7 cellular contexts compared by ENCODE assay signal in the genomic region with DNA sequence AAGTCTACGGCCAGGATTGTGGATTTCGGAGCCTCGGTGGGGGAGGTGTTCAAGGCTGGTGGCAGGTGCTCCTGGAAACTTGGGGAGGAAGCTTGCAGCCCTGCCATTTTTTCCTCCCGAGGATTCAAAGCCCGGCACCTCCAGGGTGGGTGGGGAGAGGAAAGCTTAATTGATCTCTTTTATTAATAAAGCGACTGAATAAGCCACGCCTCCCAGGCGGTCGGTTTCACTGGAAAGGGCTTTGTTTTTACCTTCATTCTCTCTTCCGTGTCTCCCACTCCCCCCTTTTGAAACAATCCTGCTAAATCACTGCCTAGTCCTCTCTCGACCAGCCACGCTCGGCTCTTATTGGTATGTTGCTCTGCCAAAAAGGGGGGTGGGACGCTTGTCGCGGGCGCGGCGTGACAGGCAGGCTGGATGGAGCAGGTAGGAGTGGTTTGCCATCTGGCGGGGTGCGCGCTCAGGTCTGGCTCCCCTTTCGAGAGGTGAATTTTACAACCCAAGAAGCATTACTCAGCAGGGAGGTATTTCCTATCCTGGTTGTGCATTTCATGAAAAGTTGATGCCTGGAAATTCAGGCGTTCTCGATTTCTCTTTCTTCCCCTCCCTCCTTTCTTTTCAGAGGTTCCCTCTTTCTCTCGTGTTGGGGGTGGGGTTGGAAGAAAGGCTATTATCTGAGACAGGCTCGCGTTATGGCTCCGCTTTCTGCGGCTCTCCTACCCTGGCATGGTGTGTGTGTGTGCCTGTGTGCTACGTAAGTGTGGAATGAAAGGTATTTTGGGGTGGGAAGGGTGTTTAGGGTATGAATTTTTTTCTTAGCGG. TPM values are rescaled to one million over a fixed set of nuclear protein-coding genes. Genes with fewer than 3 reads are reported as not detected.
A peak's percentile ranks its signal among the peaks of the same experiment; 100 is the strongest.
DNase-seq lines count a peak whose midpoint lies in the region; FAIRE-seq and TF ChIP-seq lines count a peak whose summit lies in the region.

No MANE protein-coding gene starts in this region.

- in situ Hi-C loops in GM23248 (cut with MboI): no loop called here

- TF ChIP-seq POLR2A in endothelial cell of umbilical vein (IDR thresholded peaks at IDR 0.05; ENCODE audit: low read depth, low read length): no peak
- no peak for TF ChIP-seq POLR2A in testis (IDR thresholded peaks at IDR 0.05)

- no peak for FAIRE-seq in endothelial cell of umbilical vein (lab: Jason Lieb, UNC)

- DNase-seq in GM23248 (peak; percentile 26), NCI-H345 (lab: John Stamatoyannopoulos, UW) (peak; percentile 78), endothelial cell of umbilical vein (ENCODE audit: low read depth, low spot score) (peak; percentile 42), testis (peak; percentile 23), globus pallidus (ENCODE audit: low spot score) (no peak)
- DNase-seq in activated CD8-positive, alpha-beta memory T cell treated with anti-CD3 and anti-CD28 coated beads, Interleukin-2, amount 50 U/mL, for 4 hours: peak; percentile 50

- H3K27me3 ChIP-seq in GM23248 (replicated peaks; ENCODE audit: insufficient read depth) (no peaks in the 10 kb centered on the region), endothelial cell of umbilical vein (ENCODE audit: control insufficient read depth in 2 of 2, insufficient read depth in 2 of 2, low read length in 2 of 2) (no peaks in the 10 kb centered on the region), muscle layer of colon (ENCODE audit: control insufficient read depth in 1 of 2, insufficient read depth in 2 of 2, low read length in 2 of 2) (no peaks in the 10 kb centered on the region), testis (no peaks in the 10 kb centered on the region)

- H3F3A ChIP-seq in GM23248 (ENCODE audit: insufficient read depth): no peaks in the 10 kb centered on the region

- H3K4me2 ChIP-seq in GM23248 (ENCODE audit: unreplicated experiment) (peak overlapping the region; percentile 94), endothelial cell of umbilical vein (ENCODE audit: insufficient read depth, low read length) (peak overlapping the region; percentile 85)

- H3K27ac ChIP-seq in GM23248: no peak overlapping the region
- no peak overlapping the region for H3K27ac ChIP-seq in endothelial cell of umbilical vein (ENCODE audit: insufficient read depth, low read depth, low read length)
- peak overlapping the region; percentile 41 for H3K27ac ChIP-seq in muscle layer of colon (ENCODE audit: low read depth, low read length)
- H3K27ac ChIP-seq in testis: peak overlapping the region; percentile 8 to 84

- TF ChIP-seq CTCF in endothelial cell of umbilical vein (IDR thresholded peaks at IDR 0.05; ENCODE audit: extremely low read depth in 1 of 2, insufficient read depth in 1 of 2, low read depth in 1 of 2, low read length in 2 of 2) (no peak), testis (IDR thresholded peaks at IDR 0.05) (no peak)

- WGBS in GM23248 (ENCODE audit: low coverage in 1 of 2, low lambda C conversion rate in 2 of 2, missing lambda C conversion rate in 2 of 2), 2 experiments: 28 to 29% methylated on average over 32 of the region's 32 CpGs
- WGBS in testis, 2 donors: 2 to 4% methylated on average over 32 of the region's 32 CpGs

- no TSS peak for BruUV-seq in endothelial cell of umbilical vein (replicated peaks; lab: Mats Ljungman, UMichigan)

- dilution Hi-C loops in endothelial cell of umbilical vein (cut with MboI; ENCODE audit: extremely low pct_ligation_motif_present, low sequenced_read_pairs): no loop called here

- H3K9me2 ChIP-seq in GM23248 (ENCODE audit: insufficient read depth): no peaks in the 10 kb centered on the region

- peak overlapping the region; percentile 81 for H3K4me3 ChIP-seq in GM23248
- H3K4me3 ChIP-seq in endothelial cell of umbilical vein (replicated peaks in 1 of 3; ENCODE audit: insufficient read depth in 1 of 3, low read depth in 1 of 3, low read length in 3 of 3): peak overlapping the region; percentile 75 to 93 (median 77)
- H3K4me3 ChIP-seq in muscle layer of colon (ENCODE audit: low read depth in 1 of 2, low read length in 2 of 2): peak overlapping the region; percentile 71 to 79
- peak overlapping the region; percentile 71 to 75 for H3K4me3 ChIP-seq in testis

- H4K20me1 ChIP-seq in GM23248 (ENCODE audit: insufficient read depth) (no peaks in the 10 kb centered on the region), endothelial cell of umbilical vein (replicated peaks; ENCODE audit: control insufficient read depth, extremely low read depth, insufficient read depth, low read length) (no peaks in the 10 kb centered on the region)

- no peaks in the 10 kb centered on the region for H3K4me1 ChIP-seq in GM23248 (ENCODE audit: insufficient read depth)
- H3K4me1 ChIP-seq in endothelial cell of umbilical vein (ENCODE audit: control insufficient read depth, extremely low read depth, insufficient read depth, low read length): peaks cover 16% of the 10 kb centered on the region
- H3K4me1 ChIP-seq in muscle layer of colon (ENCODE audit: insufficient read depth, low read length): peaks cover 22% of the 10 kb centered on the region
- no peaks in the 10 kb centered on the region for H3K4me1 ChIP-seq in testis

- no peaks in the 10 kb centered on the region for H3K9me1 ChIP-seq in endothelial cell of umbilical vein (replicated peaks; ENCODE audit: control insufficient read depth, extremely low read depth, insufficient read depth, low read length)

- H3K79me2 ChIP-seq in GM23248 (ENCODE audit: insufficient read depth): no peaks in the 10 kb centered on the region
- H3K79me2 ChIP-seq in endothelial cell of umbilical vein (ENCODE audit: control insufficient read depth, insufficient read depth, low read length): no peaks in the 10 kb centered on the region

- intact Hi-C loops in endothelial cell of umbilical vein (cut with micrococcal nuclease): loop anchor here (10.0 kb wide), 1 partner anchor 261 kb away; no protein-coding TSS in a partner anchor
- intact Hi-C loops in testis (cut with DNase I; ENCODE audit: low total_unique reads): loop anchor here (10.0 kb wide), 1 partner anchor 449 kb away; no protein-coding TSS in a partner anchor

- POLR2A ChIA-PET in endothelial cell of umbilical vein (lab: Charles Lee): no interaction called here

- no peak overlapping the region for H3K9ac ChIP-seq in GM23248
- peak overlapping the region; percentile 55 for H3K9ac ChIP-seq in endothelial cell of umbilical vein (replicated peaks; ENCODE audit: extremely low read depth, insufficient read depth, low read length)
- peak overlapping the region; percentile 15 for H3K9ac ChIP-seq in muscle layer of colon (ENCODE audit: low read length)

- H3K36me3 ChIP-seq in GM23248 (ENCODE audit: low read depth) (no peaks in the 10 kb centered on the region), endothelial cell of umbilical vein (ENCODE audit: control insufficient read depth in 2 of 2, extremely low read depth in 1 of 2, insufficient read depth in 2 of 2, low read length in 2 of 2) (no peaks in the 10 kb centered on the region), muscle layer of colon (ENCODE audit: insufficient read depth, low read length) (no peaks in the 10 kb centered on the region), testis (ENCODE audit: low read depth, missing control alignments) (no peaks in the 10 kb centered on the region)

- H3K9me3 ChIP-seq in GM23248 (ENCODE audit: low read depth) (no peaks in the 10 kb centered on the region), endothelial cell of umbilical vein (replicated peaks; ENCODE audit: control insufficient read depth, insufficient read depth, low read length) (no peaks in the 10 kb centered on the region), muscle layer of colon (ENCODE audit: low read length) (no peaks in the 10 kb centered on the region), testis (no peaks in the 10 kb centered on the region)

- peak overlapping the region; percentile 90 for H2AFZ ChIP-seq in GM23248
- H2AFZ ChIP-seq in endothelial cell of umbilical vein (ENCODE audit: low read depth, low read length): peak overlapping the region; percentile 99

- CTCF ChIA-PET in endothelial cell of umbilical vein (lab: Charles Lee): interaction anchor here (0.7 to 9.8 kb wide), 10 partner anchors 10 to 449 kb away, joined by 3 to 144 read pairs (median 4); a partner anchor contains a TSS

TF ChIP-seq in endothelial cell of umbilical vein, 7 proteins besides CTCF, POLR2A, EP300 and RAD21:
- TF ChIP-seq JUN (IDR thresholded peaks at IDR 0.05; ENCODE audit: borderline replicate concordance, insufficient read depth, insufficient read length, low read depth) (no peak), FOS (IDR thresholded peaks at IDR 0.05; ENCODE audit: borderline replicate concordance, insufficient read depth, low read length) (no peak), EZH2 (IDR thresholded peaks at IDR 0.05; ENCODE audit: borderline replicate concordance, low read depth, low read length, severe bottlenecking) (no peak), POLR2AphosphoS5 (IDR thresholded peaks at IDR 0.05; ENCODE audit: insufficient read depth, low read depth, low read length) (no peak), MYC (IDR thresholded peaks at IDR 0.05; ENCODE audit: low read depth, low read length) (no peak), GATA2 (IDR thresholded peaks at IDR 0.05; ENCODE audit: insufficient read depth, insufficient read length, low read depth, low read length) (no peak)
- TF ChIP-seq, protein P1, sequence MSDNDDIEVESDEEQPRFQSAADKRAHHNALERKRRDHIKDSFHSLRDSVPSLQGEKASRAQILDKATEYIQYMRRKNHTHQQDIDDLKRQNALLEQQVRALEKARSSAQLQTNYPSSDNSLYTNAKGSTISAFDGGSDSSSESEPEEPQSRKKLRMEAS (IDR thresholded peaks at IDR 0.05; ENCODE audit: insufficient read depth, insufficient read length): no peak
TF ChIP-seq in endothelial cell of umbilical vein: peak in this region for 0.

RNA-seq across cellular contexts. Expression of a gene that starts 1.4 kb away (rescaled TPM):
- total RNA-seq in GM23248 (2014; rRNA removed; shearing (Covaris generic)): 6.1 and 7.1 TPM in 2 replicates
- polyA plus RNA-seq in GM23248 (2016; fragmentation: Nextera tagmentation; extraction: Ambion mirVana) (3.2 and 3.7 TPM in 2 replicates), endothelial cell of umbilical vein (20.5 and 23.1 TPM in 2 replicates), testis (ENCODE audit: insufficient read depth, low read depth, low replicate concordance) (14.3 TPM)
- total RNA-seq in endothelial cell of umbilical vein (78.9 and 95.9 TPM in 2 replicates), testis (10 to 100 TPM; 42.7 to 43.1 TPM)
- polyA plus RNA-seq in endothelial cell of umbilical vein (2011; cell fraction: cytosol; rRNA removed): 15.4 and 16.9 TPM in 2 replicates
- polyA plus RNA-seq in endothelial cell of umbilical vein (2011; cell fraction: nucleus; rRNA removed): 52.5 and 61.9 TPM in 2 replicates
- 15.8 and 19.7 TPM in 2 replicates for polyA plus RNA-seq in endothelial cell of umbilical vein (2012)
- 33.1 and 60.1 TPM in 2 replicates for polyA minus RNA-seq in endothelial cell of umbilical vein
- 16.7 TPM for polyA minus RNA-seq in endothelial cell of umbilical vein (2011; cell fraction: cytosol; rRNA and poly(A)+ RNA removed)
- 74.9 and 85.4 TPM in 2 replicates for polyA minus RNA-seq in endothelial cell of umbilical vein (2011; cell fraction: nucleus; rRNA and poly(A)+ RNA removed)

Comparison
In these comparisons a context has a peak if more than half of its experiments do, and no peak if none do; other contexts are left out.
1. H3K27ac ChIP-seq: peak in muscle layer of colon (single experiment) and testis (2 of 2); none in GM23248 (single experiment) and endothelial cell of umbilical vein (single experiment).
2. Peak in every context shown above with its lines, with median percentiles within 50 percentile points of each other: H3K4me3 ChIP-seq.